ENCODE assay signal across 19 cellular contexts in the genomic region with DNA sequence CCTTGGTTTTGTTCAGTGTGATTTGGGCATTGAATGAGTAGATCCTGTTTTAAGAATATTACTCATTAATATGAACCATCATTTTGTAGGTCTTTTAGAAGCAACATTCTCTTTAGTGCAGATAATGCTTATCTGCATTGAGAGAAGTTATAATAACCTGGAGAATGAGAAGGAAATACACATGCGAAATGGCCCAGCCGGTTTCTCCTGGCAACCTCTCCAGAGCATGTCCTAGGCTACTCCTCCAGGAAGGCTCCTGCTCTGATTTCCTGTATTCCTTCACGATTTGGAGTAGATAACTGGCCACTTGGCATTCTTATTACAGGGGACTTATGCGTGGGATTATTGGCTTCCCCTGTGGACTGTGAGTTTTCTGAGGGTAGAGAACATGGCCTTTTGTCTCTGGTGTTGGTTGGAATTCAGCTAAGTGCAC.
"Had no signal": no experiment of that assay in that cellular context is flagged by ENCODE, and none has a peak within 500 bp of the region (broad histone marks: within the 10 kb centered on the region; RNA-seq: fewer than 3 reads in every experiment).

No MANE protein-coding gene starts in this region.

- H3K27ac ChIP-seq: ascending aorta, breast epithelium, foreskin keratinocyte, pancreas, stomach, vagina, VCaP had no signal

- H3K4me1 ChIP-seq: ascending aorta, breast epithelium, foreskin keratinocyte had no signal

- H3K36me3 ChIP-seq: ascending aorta, breast epithelium, right lobe of liver, transverse colon, vagina had no signal

- H3K4me3 ChIP-seq: ascending aorta, breast epithelium, pancreas, right lobe of liver, stomach, transverse colon, vagina had no signal

- DNase-seq: activated CD4-positive, alpha-beta T cell treated with anti-CD3 and anti-CD28 coated beads for 1 hour; activated T-cell treated with anti-CD3 and anti-CD28 coated beads, Interleukin-2, amount 50 U/mL, for 24 hours; foreskin keratinocyte; immature natural killer cell; nephron progenitor cell; pancreas; right lobe of liver; small intestine; stimulated activated CD4-positive, alpha-beta T cell treated with anti-CD3 and anti-CD28 coated beads, Interleukin-2, amount 100 ng/mL, for 24 hours; stomach; transverse colon had no signal

- ATAC-seq: activated naive CD4-positive, alpha-beta T cell treated with anti-CD3 and anti-CD28 coated beads, Interleukin-2, amount 50 U/mL, for 72 hours; activated T-helper 17 cell treated with anti-CD3 and anti-CD28 coated beads, Interleukin-2, amount 50 U/mL, for 72 hours; foreskin keratinocyte; left lobe of liver; pancreas; stimulated activated effector memory CD8-positive, alpha-beta T cell treated with anti-CD3 and anti-CD28 coated beads, Interleukin-12 subunit alpha, Interleukin-12 subunit beta, amount 100 ng/mL, for 72 hours had no signal

- H3K27me3 ChIP-seq: ascending aorta, breast epithelium, pancreas, right lobe of liver, stomach, transverse colon, vagina had no signal

- H3K9me3 ChIP-seq: ascending aorta, breast epithelium, pancreas, right lobe of liver, stomach, transverse colon, vagina had no signal
